Comparison of ENCODE assay signal across 23 cellular contexts in genomic region chr1:227459977-227460376, GRCh38.
DNase-seq lines count a peak whose midpoint lies in the region; ATAC-seq, FAIRE-seq and TF ChIP-seq lines count a peak whose summit lies in the region.
"Had no signal": no experiment of that assay in that cellular context is flagged by ENCODE, and none has a peak within 500 bp of the region (broad histone marks: within the 10 kb centered on the region; RNA-seq: fewer than 3 reads in every experiment).

No MANE protein-coding gene starts in this region.

- H3K27ac ChIP-seq in right cardiac atrium (ENCODE audit: low read length) (no peak overlapping the region), kidney (ENCODE audit: low read depth in 2 of 2, low read length in 2 of 2) (no peak overlapping the region), upper lobe of right lung (no peak overlapping the region)

- H3K9me3 ChIP-seq in right cardiac atrium (ENCODE audit: control insufficient read depth, low read length) (no peaks in the 10 kb centered on the region), kidney (ENCODE audit: control insufficient read depth in 1 of 2, low read length in 2 of 2) (no peaks in the 10 kb centered on the region), upper lobe of right lung (no peaks in the 10 kb centered on the region)
- H3K9me3 ChIP-seq: HAP-1, SK-N-SH had no signal

- WGBS in right cardiac atrium: 50% methylated on average over 1 of the region's 1 CpG

- TF ChIP-seq CTCF in kidney (IDR thresholded peaks at IDR 0.05; ENCODE audit: borderline replicate concordance, extremely low read depth, insufficient read depth) (no peak), upper lobe of right lung (IDR thresholded peaks at IDR 0.05) (no peak), omental fat pad (IDR thresholded peaks at IDR 0.05) (no peak)

- H3K4me1 ChIP-seq in right cardiac atrium (ENCODE audit: control insufficient read depth, insufficient read depth, low read length) (no peaks in the 10 kb centered on the region), kidney (ENCODE audit: control insufficient read depth in 1 of 2, insufficient read depth in 1 of 2, low read depth in 1 of 2, low read length in 2 of 2) (no peaks in the 10 kb centered on the region), upper lobe of right lung (no peaks in the 10 kb centered on the region)
- H3K4me1 ChIP-seq: HAP-1 had no signal

- no peak for FAIRE-seq in kidney (lab: Jason Lieb, UNC)
- FAIRE-seq: GM12891, HTR-8/SVneo had no signal

- DNase-seq in left ventricle myocardium superior: no peak
- no peak for DNase-seq in right cardiac atrium
- peak; percentile 45 for DNase-seq in NCI-H2029 (lab: John Stamatoyannopoulos, UW)
- DNase-seq in kidney: peak; percentile 25
- no peak for DNase-seq in upper lobe of right lung
- DNase-seq in omental fat pad (ENCODE audit: low spot score): no peak
- no peak for DNase-seq in stimulated activated CD4-positive, alpha-beta T cell treated with anti-CD3 and anti-CD28 coated beads, Interleukin-2, amount 100 ng/mL, for 48 hours
- DNase-seq: CD4-positive, CD25-positive, alpha-beta regulatory T cell; DND-41; IMR-90; NCI-H1417; NCI-H1694 treated with DMSO at 0.1 percent for 48 hours; NCI-H2107; NCI-H446 treated with DMSO at 0.1 percent for 48 hours; NK-92 treated with Interleukin-12 subunit alpha and Interleukin-12 subunit beta, amount 100 ng/mL, for 24 hours; SIG-M5; SK-N-SH had no signal

- H3K9ac ChIP-seq in kidney (ENCODE audit: low read length in 2 of 2): no peak overlapping the region
- H3K9ac ChIP-seq: SK-N-SH had no signal

- H3K27me3 ChIP-seq in right cardiac atrium (ENCODE audit: control insufficient read depth, insufficient read depth) (no peaks in the 10 kb centered on the region), upper lobe of right lung (peaks cover 14% of the 10 kb centered on the region)

- H3K36me3 ChIP-seq in kidney (ENCODE audit: control insufficient read depth in 1 of 2, insufficient read depth in 2 of 2, low read length in 2 of 2) (no peaks in the 10 kb centered on the region), upper lobe of right lung (no peaks in the 10 kb centered on the region)
- H3K36me3 ChIP-seq: HAP-1 had no signal

- intact Hi-C loops in left ventricle myocardium superior (cut with micrococcal nuclease): no loop called here
- intact Hi-C loops in right cardiac atrium (cut with DNase I): no loop called here
- intact Hi-C loops in kidney (cut with DNase I): no loop called here
- intact Hi-C loops in upper lobe of right lung (cut with DNase I): no loop called here

- H3K4me3 ChIP-seq in right cardiac atrium (ENCODE audit: low read length) (no peak overlapping the region), kidney (ENCODE audit: low read length in 2 of 2) (no peak overlapping the region), upper lobe of right lung (no peak overlapping the region)
- H3K4me3 ChIP-seq: GM23338, HAP-1 had no signal

- peak; percentile 44 for ATAC-seq in left ventricle myocardium superior
- ATAC-seq in right cardiac atrium: no peak
- ATAC-seq in upper lobe of right lung: peak; percentile 56
- ATAC-seq in omental fat pad (ENCODE audit: low FRiP score): no peak
- no peak for ATAC-seq in HG02885 (IDR thresholded peaks at IDR 0.05; ENCODE audit: poor library complexity, unreplicated experiment)
- ATAC-seq: GM23338, Panc1 had no signal

Comparison
In these comparisons a context has a peak if more than half of its experiments do, and no peak if none do; other contexts are left out.
1. ATAC-seq: peak in left ventricle myocardium superior (single experiment) and upper lobe of right lung (single experiment); none in right cardiac atrium (0 of 2), omental fat pad (single experiment) and HG02885 (single experiment).
2. DNase-seq: peak in NCI-H2029 (single experiment) and kidney (single experiment); none in left ventricle myocardium superior (single experiment), right cardiac atrium (0 of 3), upper lobe of right lung (single experiment), omental fat pad (single experiment) and stimulated activated CD4-positive, alpha-beta T cell treated with anti-CD3 and anti-CD28 coated beads, Interleukin-2, amount 100 ng/mL, for 48 hours (0 of 2).